ENCODE assay signal across 10 cellular contexts in genomic region chr6:113825776-113826175, GRCh38. TPM values are rescaled to one million over a fixed set of nuclear protein-coding genes. Genes with fewer than 3 reads are reported as not detected.
A peak's percentile ranks its signal among the peaks of the same experiment; 100 is the strongest.
DNase-seq lines count a peak whose midpoint lies in the region; ATAC-seq and TF ChIP-seq lines count a peak whose summit lies in the region.
"Had no signal": no experiment of that assay in that cellular context is flagged by ENCODE, and none has a peak within 500 bp of the region (broad histone marks: within the 10 kb centered on the region; RNA-seq: fewer than 3 reads in every experiment).

No MANE protein-coding gene starts in this region.

- DNase-seq in DMS153 (lab: John Stamatoyannopoulos, UW): peak; percentile 37
- no peak for DNase-seq in DMS153 treated with DMSO at 0.1 percent for 48 hours (lab: John Stamatoyannopoulos, UW; ENCODE audit: unreplicated experiment)
- no peak for DNase-seq in chondrocyte (ENCODE audit: low spot score)
- DNase-seq in mesenchymal stem cell: no peak
- peak; percentile 72 for DNase-seq in ureter (ENCODE audit: low spot score)
- DNase-seq in activated naive CD8-positive, alpha-beta T cell treated with anti-CD3 and anti-CD28 coated beads, Interleukin-2, amount 50 U/mL, for 24 hours: no peak
- DNase-seq in stimulated activated CD8-positive, alpha-beta memory T cell treated with anti-CD3 and anti-CD28 coated beads, Interleukin-4, amount 100 ng/mL, for 48 hours: no peak

- H3K27me3 ChIP-seq in mesenchymal stem cell (ENCODE audit: control insufficient read depth in 1 of 2, insufficient read depth in 1 of 2, low read length in 2 of 2): no peaks in the 10 kb centered on the region

- no peaks in the 10 kb centered on the region for H3K36me3 ChIP-seq in mesenchymal stem cell (ENCODE audit: control insufficient read depth in 1 of 2, insufficient read depth in 2 of 2, low read depth in 1 of 2, low read length in 2 of 2)

- no peaks in the 10 kb centered on the region for H3K9me3 Mint-ChIP-seq in chondrocyte (ENCODE audit: low read depth)
- no peaks in the 10 kb centered on the region for H3K9me3 Mint-ChIP-seq in activated naive CD8-positive, alpha-beta T cell treated with anti-CD3 and anti-CD28 coated beads, Interleukin-2, amount 50 U/mL, for 24 hours
- H3K9me3 Mint-ChIP-seq: IgD-negative memory B cell had no signal

- H3K18ac ChIP-seq in mesenchymal stem cell (ENCODE audit: low read depth in 1 of 2, low read length in 2 of 2): no peak overlapping the region

- H3K9me3 ChIP-seq in mesenchymal stem cell (ENCODE audit: control insufficient read depth, low read length): no peaks in the 10 kb centered on the region

- H3K23ac ChIP-seq in mesenchymal stem cell (ENCODE audit: low read length in 2 of 2): no peak overlapping the region

- no peak overlapping the region for H3K4ac ChIP-seq in mesenchymal stem cell (ENCODE audit: low read depth in 1 of 2, low read length in 2 of 2)

- no peak overlapping the region for H2BK120ac ChIP-seq in mesenchymal stem cell (ENCODE audit: low read depth, low read length)

- H3K4me3 Mint-ChIP-seq in chondrocyte (ENCODE audit: unreplicated experiment): no peak overlapping the region
- H3K4me3 Mint-ChIP-seq in activated naive CD8-positive, alpha-beta T cell treated with anti-CD3 and anti-CD28 coated beads, Interleukin-2, amount 50 U/mL, for 24 hours: no peak overlapping the region
- H3K4me3 Mint-ChIP-seq: IgD-negative memory B cell had no signal

- no peaks in the 10 kb centered on the region for H3K79me1 ChIP-seq in mesenchymal stem cell (replicated peaks; ENCODE audit: low read length, poor library complexity, severe bottlenecking)

- peak overlapping the region; percentile 67 for H3K27ac Mint-ChIP-seq in chondrocyte (ENCODE audit: unreplicated experiment)
- no peak overlapping the region for H3K27ac Mint-ChIP-seq in activated naive CD8-positive, alpha-beta T cell treated with anti-CD3 and anti-CD28 coated beads, Interleukin-2, amount 50 U/mL, for 24 hours
- H3K27ac Mint-ChIP-seq: IgD-negative memory B cell had no signal

- H3K9ac ChIP-seq in mesenchymal stem cell (ENCODE audit: low read length): peak overlapping the region; percentile 5

- no peak overlapping the region for H3K14ac ChIP-seq in mesenchymal stem cell (ENCODE audit: low read length in 2 of 2)

- no peak for ATAC-seq in activated naive CD8-positive, alpha-beta T cell treated with anti-CD3 and anti-CD28 coated beads, Interleukin-2, amount 50 U/mL, for 24 hours
- ATAC-seq in HG03469 (IDR thresholded peaks at IDR 0.05; ENCODE audit: unreplicated experiment): no peak

- H2BK5ac ChIP-seq in mesenchymal stem cell (ENCODE audit: low read depth, low read length, poor library complexity, severe bottlenecking): no peak overlapping the region

- no peak overlapping the region for H2AK5ac ChIP-seq in mesenchymal stem cell (ENCODE audit: low read length, severe bottlenecking)

- peaks cover 30% of the 10 kb centered on the region for H3K4me1 Mint-ChIP-seq in chondrocyte (ENCODE audit: low read depth)
- H3K4me1 Mint-ChIP-seq in activated naive CD8-positive, alpha-beta T cell treated with anti-CD3 and anti-CD28 coated beads, Interleukin-2, amount 50 U/mL, for 24 hours: no peaks in the 10 kb centered on the region

- no peaks in the 10 kb centered on the region for H3K27me3 Mint-ChIP-seq in chondrocyte (ENCODE audit: low read depth)
- H3K27me3 Mint-ChIP-seq in activated naive CD8-positive, alpha-beta T cell treated with anti-CD3 and anti-CD28 coated beads, Interleukin-2, amount 50 U/mL, for 24 hours: peaks cover 3% of the 10 kb centered on the region
- H3K27me3 Mint-ChIP-seq: IgD-negative memory B cell had no signal

- H4K8ac ChIP-seq in mesenchymal stem cell (ENCODE audit: low read length): no peak overlapping the region

- 96% methylated on average over 5 of the region's 5 CpGs for WGBS in mesenchymal stem cell

- TF ChIP-seq CTCF in chondrocyte (IDR thresholded peaks at IDR 0.05): no peak

- no peak overlapping the region for H3K27ac ChIP-seq in mesenchymal stem cell (ENCODE audit: low read length, poor library complexity, severe bottlenecking)
- H3K27ac ChIP-seq: 22Rv1 had no signal

- no peak overlapping the region for H4K91ac ChIP-seq in mesenchymal stem cell (ENCODE audit: low read length)

- H3K36me3 Mint-ChIP-seq in chondrocyte (ENCODE audit: low read depth): peaks cover 1% of the 10 kb centered on the region
- no peaks in the 10 kb centered on the region for H3K36me3 Mint-ChIP-seq in activated naive CD8-positive, alpha-beta T cell treated with anti-CD3 and anti-CD28 coated beads, Interleukin-2, amount 50 U/mL, for 24 hours (ENCODE audit: low read depth)

- H3K4me2 ChIP-seq in mesenchymal stem cell (ENCODE audit: low read length, poor library complexity, severe bottlenecking): no peak overlapping the region

- H3K4me3 ChIP-seq in mesenchymal stem cell (ENCODE audit: insufficient read depth in 1 of 2, low read depth in 1 of 2, low read length in 2 of 2): no peak overlapping the region

- H3K4me1 ChIP-seq in mesenchymal stem cell (ENCODE audit: control insufficient read depth, insufficient read depth, low read depth, low read length): no peaks in the 10 kb centered on the region

- H2BK12ac ChIP-seq in mesenchymal stem cell (ENCODE audit: low read length in 2 of 2): no peak overlapping the region

- no peak overlapping the region for H2BK15ac ChIP-seq in mesenchymal stem cell (ENCODE audit: low read depth, poor library complexity, severe bottlenecking)

- H2AFZ ChIP-seq in mesenchymal stem cell (ENCODE audit: low read depth, low read length): no peak overlapping the region

RNA-seq across cellular contexts. Expression of gene MARCKS, which starts 31.4 kb away (rescaled TPM):
- total RNA-seq in chondrocyte (256 to 322 TPM (median 257 TPM) in 3 replicates), ureter (150 TPM)
- polyA plus RNA-seq in mesenchymal stem cell (2013, experiment 1 of 2): 133 TPM
- 131 TPM for polyA plus RNA-seq in mesenchymal stem cell (2013, experiment 2 of 2)

Comparison
In these comparisons a context has a peak if more than half of its experiments do, and no peak if none do; other contexts are left out.
1. DNase-seq: peak in DMS153 (single experiment) and ureter (single experiment); none in DMS153 treated with DMSO at 0.1 percent for 48 hours (single experiment), chondrocyte (single experiment), mesenchymal stem cell (single experiment), activated naive CD8-positive, alpha-beta T cell treated with anti-CD3 and anti-CD28 coated beads, Interleukin-2, amount 50 U/mL, for 24 hours (single experiment) and stimulated activated CD8-positive, alpha-beta memory T cell treated with anti-CD3 and anti-CD28 coated beads, Interleukin-4, amount 100 ng/mL, for 48 hours (single experiment).